In genomic region chr14:23399591-23399990, GRCh38 we compare ENCODE assay signal across 18 cellular contexts. TPM values are rescaled to one million over a fixed set of nuclear protein-coding genes. Genes with fewer than 3 reads are reported as not detected.
"Had no signal": no experiment of that assay in that cellular context is flagged by ENCODE, and none has a peak within 500 bp of the region (broad histone marks: within the 10 kb centered on the region; RNA-seq: fewer than 3 reads in every experiment).

No MANE protein-coding gene starts in this region.

- H3K4me3 ChIP-seq: coronary artery, esophagus muscularis mucosa, pancreas, thyroid gland, uterus had no signal

- H3K36me3 ChIP-seq: pancreas, thyroid gland, uterus, WERI-Rb-1 had no signal

- H3K27ac ChIP-seq: coronary artery, esophagus muscularis mucosa, pancreas, thyroid gland, uterus, WERI-Rb-1 had no signal

- H3K9me3 ChIP-seq: esophagus muscularis mucosa, pancreas, thyroid gland, uterus had no signal

- DNase-seq: activated CD4-positive, alpha-beta memory T cell treated with anti-CD3 and anti-CD28 coated beads for 36 hours; activated effector memory CD4-positive, alpha-beta T cell treated with Interleukin-2 at 50 U/mL for 16 hours; activated T-cell treated with anti-CD3 and anti-CD28 coated beads, Interleukin-2, amount 50 U/mL, for 24 hours; amniotic stem cell; central memory CD4-positive, alpha-beta T cell; immature natural killer cell; naive thymus-derived CD4-positive, alpha-beta T cell; pancreas; stimulated activated CD4-positive, alpha-beta T cell treated with anti-CD3 and anti-CD28 coated beads, Interleukin-2, amount 100 ng/mL, for 48 hours; stimulated activated naive B cell treated with anti-CD40 and anti-IgM and Interleukin-4, amounts not matched to agents 10 μg/mL and 1 μg/mL and 100 μg/mL, for 72 hours; thyroid gland; uterus; WERI-Rb-1 had no signal

- H3K4me1 ChIP-seq: esophagus muscularis mucosa, pancreas, thyroid gland, uterus had no signal

- H3K27me3 ChIP-seq: pancreas, thyroid gland, uterus had no signal

RNA-seq across cellular contexts. Expression of gene MYH6, which starts 8.5 kb away (rescaled TPM):
- total RNA-seq: lung microvascular endothelial cell, mononuclear cell, thyroid gland had no signal
- polyA plus RNA-seq: immature natural killer cell; naive thymus-derived CD4-positive, alpha-beta T cell had no signal

RNA-seq across cellular contexts. Expression of gene CMTM5, which starts 22.7 kb away (rescaled TPM):
- total RNA-seq: activated CD4-positive, alpha-beta memory T cell treated with anti-CD3 and anti-CD28 coated beads for 36 hours; lung microvascular endothelial cell; naive thymus-derived CD4-positive, alpha-beta T cell; T-helper 1 cell treated with Interleukin-12 subunit alpha and Interleukin-12 subunit beta and Interleukin-4 antibody, amounts not matched to agents 30 ng/mL and 1 ng/mL, for 36 hours had no signal
- polyA plus RNA-seq: naive thymus-derived CD4-positive, alpha-beta T cell had no signal

RNA-seq across cellular contexts. Expression of gene IL25, which starts 27.0 kb away (rescaled TPM):
- total RNA-seq: activated CD4-positive, alpha-beta memory T cell treated with anti-CD3 and anti-CD28 coated beads for 36 hours; esophagus muscularis mucosa; lung microvascular endothelial cell; mononuclear cell; naive thymus-derived CD4-positive, alpha-beta T cell; pancreas; T-helper 1 cell treated with Interleukin-12 subunit alpha and Interleukin-12 subunit beta and Interleukin-4 antibody, amounts not matched to agents 30 ng/mL and 1 ng/mL, for 36 hours; thyroid gland; uterus had no signal
- polyA plus RNA-seq: immature natural killer cell; naive thymus-derived CD4-positive, alpha-beta T cell; pancreas had no signal

RNA-seq across cellular contexts. Expression of gene EFS, which starts 34.6 kb away (rescaled TPM):
- total RNA-seq: activated CD4-positive, alpha-beta memory T cell treated with anti-CD3 and anti-CD28 coated beads for 36 hours; lung microvascular endothelial cell; mononuclear cell; naive thymus-derived CD4-positive, alpha-beta T cell; T-helper 1 cell treated with Interleukin-12 subunit alpha and Interleukin-12 subunit beta and Interleukin-4 antibody, amounts not matched to agents 30 ng/mL and 1 ng/mL, for 36 hours had no signal
- polyA plus RNA-seq: immature natural killer cell; naive thymus-derived CD4-positive, alpha-beta T cell had no signal

RNA-seq across cellular contexts. Expression of gene MYH7, which starts 35.9 kb away (rescaled TPM):
- total RNA-seq: lung microvascular endothelial cell; mononuclear cell; naive thymus-derived CD4-positive, alpha-beta T cell had no signal
- polyA plus RNA-seq: immature natural killer cell; naive thymus-derived CD4-positive, alpha-beta T cell had no signal
